19 cellular contexts compared by ENCODE assay signal in genomic region chr2:100971221-100971620, GRCh38. TPM values are rescaled to one million over a fixed set of nuclear protein-coding genes. Genes with fewer than 3 reads are reported as not detected.
DNase-seq lines count a peak whose midpoint lies in the region; ATAC-seq and TF ChIP-seq lines count a peak whose summit lies in the region.
"Had no signal": no experiment of that assay in that cellular context is flagged by ENCODE, and none has a peak within 500 bp of the region (broad histone marks: within the 10 kb centered on the region; RNA-seq: fewer than 3 reads in every experiment).

No MANE protein-coding gene starts in this region.

- peaks cover 36% of the 10 kb centered on the region for H3K36me3 Mint-ChIP-seq in chondrocyte (ENCODE audit: low read depth)
- H3K36me3 Mint-ChIP-seq: CD4-positive, CD25-positive, alpha-beta regulatory T cell; CD8-positive, alpha-beta memory T cell had no signal

- TF ChIP-seq CTCF in left ventricle myocardium inferior (IDR thresholded peaks at IDR 0.05; ENCODE audit: borderline replicate concordance) (no peak), chondrocyte (IDR thresholded peaks at IDR 0.05) (no peak), upper lobe of right lung (IDR thresholded peaks at IDR 0.05) (no peak)

- H3K27me3 ChIP-seq in left ventricle myocardium inferior (ENCODE audit: low read depth) (no peaks in the 10 kb centered on the region), upper lobe of right lung (no peaks in the 10 kb centered on the region)
- H3K27me3 ChIP-seq: BE2C had no signal

- H3K27me3 Mint-ChIP-seq in chondrocyte (ENCODE audit: low read depth): no peaks in the 10 kb centered on the region
- H3K27me3 Mint-ChIP-seq: CD4-positive, CD25-positive, alpha-beta regulatory T cell had no signal

- no peaks in the 10 kb centered on the region for H3K4me1 Mint-ChIP-seq in chondrocyte (ENCODE audit: low read depth)
- H3K4me1 Mint-ChIP-seq: CD4-positive, CD25-positive, alpha-beta regulatory T cell; CD8-positive, alpha-beta memory T cell had no signal

- ATAC-seq in left ventricle myocardium superior: no peak
- ATAC-seq in upper lobe of right lung: no peak
- ATAC-seq in GM21786 (IDR thresholded peaks at IDR 0.05; ENCODE audit: unreplicated experiment): no peak
- ATAC-seq: GM12878, HepG2 had no signal

- DNase-seq in left ventricle myocardium superior: peak; percentile 44
- no peak for DNase-seq in left ventricle myocardium inferior
- DNase-seq in chondrocyte (ENCODE audit: low spot score): peak; percentile 63
- DNase-seq in posterior vena cava (ENCODE audit: low spot score): peak; percentile 59
- DNase-seq in upper lobe of right lung: peak; percentile 49
- no peak for DNase-seq in NCI-H146 treated with DMSO at 0.1 percent for 48 hours (lab: John Stamatoyannopoulos, UW; ENCODE audit: unreplicated experiment)
- DNase-seq: BE2C; C1 segment of cervical spinal cord; CD4-positive, CD25-positive, alpha-beta regulatory T cell; CD8-positive, alpha-beta memory T cell; COR-L47; DMS 273 treated with DMSO at 0.1 percent for 48 hours; DMS53; DND-41; EL; H9 had no signal

- H3K27ac Mint-ChIP-seq in chondrocyte (ENCODE audit: unreplicated experiment): no peak overlapping the region
- H3K27ac Mint-ChIP-seq: H9 had no signal

- intact Hi-C loops in left ventricle myocardium superior (cut with micrococcal nuclease) (no loop called here), left ventricle myocardium inferior (cut with micrococcal nuclease) (no loop called here), posterior vena cava (cut with DNase I) (no loop called here), upper lobe of right lung (cut with DNase I) (no loop called here)

- no peaks in the 10 kb centered on the region for H3K9me3 Mint-ChIP-seq in chondrocyte (ENCODE audit: low read depth)
- H3K9me3 Mint-ChIP-seq: CD8-positive, alpha-beta memory T cell; H9 had no signal

- H3K36me3 ChIP-seq in left ventricle myocardium inferior (peaks cover 88% of the 10 kb centered on the region), upper lobe of right lung (no peaks in the 10 kb centered on the region)
- H3K36me3 ChIP-seq: BE2C had no signal

- H3K4me3 ChIP-seq in left ventricle myocardium inferior (no peak overlapping the region), upper lobe of right lung (no peak overlapping the region)
- H3K4me3 ChIP-seq: GM12878 had no signal

- H3K27ac ChIP-seq in left ventricle myocardium inferior (replicated peaks) (no peak overlapping the region), upper lobe of right lung (no peak overlapping the region)

- no peak overlapping the region for H3K4me3 Mint-ChIP-seq in chondrocyte (ENCODE audit: unreplicated experiment)
- H3K4me3 Mint-ChIP-seq: CD4-positive, CD25-positive, alpha-beta regulatory T cell; CD8-positive, alpha-beta memory T cell; H9 had no signal

- no peaks in the 10 kb centered on the region for H3K4me1 ChIP-seq in left ventricle myocardium inferior
- no peaks in the 10 kb centered on the region for H3K4me1 ChIP-seq in upper lobe of right lung
- H3K4me1 ChIP-seq: BE2C had no signal

- H3K9me3 ChIP-seq in left ventricle myocardium inferior (replicated peaks): no peaks in the 10 kb centered on the region
- no peaks in the 10 kb centered on the region for H3K9me3 ChIP-seq in upper lobe of right lung
- H3K9me3 ChIP-seq: BE2C had no signal

RNA-seq across cellular contexts. Expression of gene RPL31, which starts 30.9 kb away (rescaled TPM):
- 703 TPM for total RNA-seq in left ventricle myocardium superior
- total RNA-seq in left ventricle myocardium inferior: 803 TPM
- total RNA-seq in chondrocyte: 951 to 1,014 TPM (median 979 TPM) in 3 replicates
- 1,000 to 10,000 TPM; 1,083 to 1,087 TPM for total RNA-seq in posterior vena cava
- 1,071 TPM for total RNA-seq in upper lobe of right lung

Comparison
In these comparisons a context has a peak if more than half of its experiments do, and no peak if none do; other contexts are left out.
1. DNase-seq: peak in left ventricle myocardium superior (single experiment), chondrocyte (single experiment), posterior vena cava (single experiment) and upper lobe of right lung (single experiment); none in left ventricle myocardium inferior (single experiment) and NCI-H146 treated with DMSO at 0.1 percent for 48 hours (single experiment).